20 cellular contexts compared by ENCODE assay signal in genomic region chr3:123909785-123910184, GRCh38. TPM values are rescaled to one million over a fixed set of nuclear protein-coding genes. Genes with fewer than 3 reads are reported as not detected.
DNase-seq lines count a peak whose midpoint lies in the region; ATAC-seq and TF ChIP-seq lines count a peak whose summit lies in the region.
"Had no signal": no experiment of that assay in that cellular context is flagged by ENCODE, and none has a peak within 500 bp of the region (broad histone marks: within the 10 kb centered on the region; RNA-seq: fewer than 3 reads in every experiment).

No MANE protein-coding gene starts in this region.

- H3K36me3 ChIP-seq in ascending aorta, result no peaks in the 10 kb centered on the region
- H3K36me3 ChIP-seq: gastrocnemius medialis, uterus had no signal

- peaks cover 9 to 24% of the 10 kb centered on the region in 2 donors for H3K4me1 ChIP-seq in ascending aorta
- H3K4me1 ChIP-seq: gastrocnemius medialis, psoas muscle, uterus had no signal

- DNase-seq in ascending aorta (ENCODE audit: low spot score in 2 of 2) (no peak), NCI-H2227 treated with DMSO at 0.1 percent for 48 hours (lab: John Stamatoyannopoulos, UW) (no peak), NCI-H2171 treated with DMSO at 0.1 percent for 48 hours (lab: John Stamatoyannopoulos, UW) (no peak), NCI-H524 treated with DMSO at 0.1 percent for 48 hours (lab: John Stamatoyannopoulos, UW) (no peak)
- DNase-seq: CD8-positive, alpha-beta memory T cell; erythroblast; gastrocnemius medialis; midbrain; NCI-H1417 treated with DMSO at 0.1 percent for 48 hours; NK-92 treated with Interleukin-12 subunit alpha and Interleukin-12 subunit beta, amount 100 ng/mL, for 24 hours; psoas muscle; small intestine; stimulated activated CD4-positive, alpha-beta T cell treated with anti-CD3 and anti-CD28 coated beads, Interleukin-4, amount 100 ng/mL, for 24 hours; uterus had no signal

- H3K9me3 ChIP-seq in ascending aorta, result no peaks in the 10 kb centered on the region
- H3K9me3 ChIP-seq: gastrocnemius medialis, psoas muscle, uterus had no signal

- no peak for TF ChIP-seq CTCF in ascending aorta (IDR thresholded peaks at IDR 0.05)

- H3K4me3 ChIP-seq in ascending aorta, result peak overlapping the region in 1 of 2 donors; percentile 42
- H3K4me3 ChIP-seq: gastrocnemius medialis, neural progenitor cell, psoas muscle, uterus had no signal

- H3K27ac ChIP-seq in ascending aorta, result peak overlapping the region; percentile 87 to 92
- H3K27ac ChIP-seq: gastrocnemius medialis, neural progenitor cell, psoas muscle, uterus had no signal

- intact Hi-C loops in ascending aorta (cut with DNase I), result no loop called here

- H3K27me3 ChIP-seq in ascending aorta, result no peaks in the 10 kb centered on the region
- H3K27me3 ChIP-seq: gastrocnemius medialis, neural progenitor cell, uterus had no signal

- ATAC-seq in GM18858 (IDR thresholded peaks at IDR 0.05; ENCODE audit: unreplicated experiment), result peak; percentile 65
- peak; percentile 89 for ATAC-seq in GM21390 (IDR thresholded peaks at IDR 0.05; ENCODE audit: unreplicated experiment)
- peak; percentile 73 for ATAC-seq in HG02973 (IDR thresholded peaks at IDR 0.05; ENCODE audit: unreplicated experiment)
- ATAC-seq in GM21825 (IDR thresholded peaks at IDR 0.05; ENCODE audit: unreplicated experiment), result no peak
- ATAC-seq: activated T-helper 17 cell treated with anti-CD3 and anti-CD28 coated beads, Interleukin-2, amount 50 U/mL, for 72 hours; gastrocnemius medialis; psoas muscle had no signal

RNA-seq across cellular contexts. Expression of gene MYLK, which starts 25.7 kb away (rescaled TPM):
- total RNA-seq in ascending aorta, result 196 TPM

RNA-seq across cellular contexts. Expression of gene CCDC14, which starts 51.2 kb away (rescaled TPM):
- 6.5 TPM for total RNA-seq in ascending aorta
